In genomic region chr4:82043081-82043808, GRCh38 we compare ENCODE assay signal across 9 cellular contexts.
A peak's percentile ranks its signal among the peaks of the same experiment; 100 is the strongest.
DNase-seq lines count a peak whose midpoint lies in the region; ATAC-seq and TF ChIP-seq lines count a peak whose summit lies in the region.
"Had no signal": no experiment of that assay in that cellular context is flagged by ENCODE, and none has a peak within 500 bp of the region (broad histone marks: within the 10 kb centered on the region; RNA-seq: fewer than 3 reads in every experiment).

No MANE protein-coding gene starts in this region.

- TF ChIP-seq CTCF in RWPE2 (IDR thresholded peaks at IDR 0.05; ENCODE audit: poor library complexity, severe bottlenecking) = no peak

- H3K36me3 ChIP-seq in RWPE2 (ENCODE audit: low read depth) = no peaks in the 10 kb centered on the region

- H3K4me3 ChIP-seq in RWPE2 (ENCODE audit: severe bottlenecking) (no peak overlapping the region), iPS-11a (ENCODE audit: low read depth, low read length) (peak overlapping the region; percentile 65)

- DNase-seq in DMS53 (lab: John Stamatoyannopoulos, UW) = peak; percentile 8
- DNase-seq in DMS53 treated with DMSO at 0.1 percent for 48 hours (lab: John Stamatoyannopoulos, UW; ENCODE audit: unreplicated experiment) = no peak
- DNase-seq in RWPE2 (ENCODE audit: low spot score) = no peak
- DNase-seq in retina = peak; percentile 66
- no peak for DNase-seq in NCI-H1694 (lab: John Stamatoyannopoulos, UW)
- no peak for DNase-seq in NCI-H1694 treated with DMSO at 0.1 percent for 48 hours (lab: John Stamatoyannopoulos, UW)
- DNase-seq: stimulated activated CD4-positive, alpha-beta T cell treated with anti-CD3 and anti-CD28 coated beads, Interleukin-4, amount 100 ng/mL, for 24 hours had no signal

- no peaks in the 10 kb centered on the region for H3K9me3 ChIP-seq in RWPE2 (ENCODE audit: severe bottlenecking)

- peaks cover 16% of the 10 kb centered on the region for H3K27me3 ChIP-seq in RWPE2 (ENCODE audit: insufficient read depth, poor library complexity, severe bottlenecking)

- no peaks in the 10 kb centered on the region for H3K4me1 ChIP-seq in RWPE2 (ENCODE audit: insufficient read depth, poor library complexity, severe bottlenecking)

- peak; percentile 40; the same call in 2 of the 3 replicates for ATAC-seq in RWPE2 (ENCODE audit: low read depth)
- ATAC-seq in GM18907 (IDR thresholded peaks at IDR 0.05; ENCODE audit: unreplicated experiment) = no peak

- no peak overlapping the region for H3K27ac ChIP-seq in RWPE2 (ENCODE audit: poor library complexity, severe bottlenecking)

Comparison
In these comparisons a context has a peak if more than half of its experiments do, and no peak if none do; other contexts are left out.
1. DNase-seq: peak in DMS53 (single experiment) and retina (single experiment); none in DMS53 treated with DMSO at 0.1 percent for 48 hours (single experiment), RWPE2 (single experiment), NCI-H1694 (single experiment) and NCI-H1694 treated with DMSO at 0.1 percent for 48 hours (single experiment).